In genomic region chr15:45795487-45796069, GRCh38 we compare ENCODE assay signal across 8 cellular contexts.
DNase-seq lines count a peak whose midpoint lies in the region; ATAC-seq, FAIRE-seq and TF ChIP-seq lines count a peak whose summit lies in the region.

No MANE protein-coding gene starts in this region.

- no peaks in the 10 kb centered on the region for H4K20me1 ChIP-seq in HepG2 (ENCODE audit: insufficient read depth, low read length)

- H3K36me3 ChIP-seq in brain microvascular endothelial cell (replicated peaks): no peaks in the 10 kb centered on the region
- no peaks in the 10 kb centered on the region for H3K36me3 ChIP-seq in HepG2 (replicated peaks in 1 of 2; ENCODE audit: control insufficient read depth in 1 of 2, insufficient read depth in 2 of 2, low read length in 2 of 2)

- peak; percentile 42 for TF ChIP-seq CTCF in brain microvascular endothelial cell (IDR thresholded peaks at IDR 0.05; ENCODE audit: low read depth, low read length, missing control alignments)
- peak; percentile 80 for TF ChIP-seq CTCF in HepG2 (CRISPR knock-in tag; IDR thresholded peaks at IDR 0.05)

- no peak overlapping the region for H3K4me3 ChIP-seq in brain microvascular endothelial cell (ENCODE audit: low read depth, low read length)
- peak overlapping the region in 2 of 3 experiments; percentile 16 to 32; a peak in 1 of 6 replicates for H3K4me3 ChIP-seq in HepG2 (replicated peaks in 1 of 3; ENCODE audit: insufficient read depth in 1 of 3, low read depth in 2 of 3, low read length in 3 of 3)

- H3K27ac ChIP-seq in brain microvascular endothelial cell: no peak overlapping the region
- H3K27ac ChIP-seq in HepG2 (ENCODE audit: extremely low read length, insufficient read depth, low read length): no peak overlapping the region

- no peak for TF ChIP-seq EP300 in HepG2 (IDR thresholded peaks at IDR 0.05; ENCODE audit: low read depth in 2 of 2, low read length in 2 of 2)
- TF ChIP-seq EP300 in HepG2 (CRISPR knock-in tag; IDR thresholded peaks at IDR 0.05; ENCODE audit: borderline replicate concordance): no peak

- H3K4me1 ChIP-seq in HepG2 (ENCODE audit: insufficient read depth, low read length): peaks cover 35% of the 10 kb centered on the region

- no peaks in the 10 kb centered on the region for H3K79me2 ChIP-seq in HepG2 (ENCODE audit: insufficient read depth, low read length)

- intact Hi-C loops in HepG2 (cut with micrococcal nuclease; ENCODE audit: unreplicated experiment): loop anchor here (1.0 to 5.0 kb wide), 2 partner anchors 81 to 158 kb away; partner anchors contain the start of gene SQOR

- BruUV-seq in HepG2 (replicated peaks; lab: Mats Ljungman, UMichigan): no TSS peak

- H3K9ac ChIP-seq in HepG2 (ENCODE audit: insufficient read depth, low read depth, low read length): no peak overlapping the region

- CTCF ChIA-PET in HepG2 (lab: Yijun Ruan, JAX; ENCODE audit: low intra/inter-chr PET ratio, low total read pairs): no interaction called here

- no peak for TF ChIP-seq POLR2A in HepG2 (IDR thresholded peaks at IDR 0.05; ENCODE audit: insufficient read depth in 1 of 2, low read depth in 2 of 2, low read length in 2 of 2)

- no peak for FAIRE-seq in HepG2 (lab: Jason Lieb, UNC)

- peak overlapping the region; percentile 67 for H3K4me2 ChIP-seq in HepG2 (ENCODE audit: low read depth, low read length)

- H3K9me3 ChIP-seq in HepG2 (ENCODE audit: low read length): no peaks in the 10 kb centered on the region

- DNase-seq in Daoy (ENCODE audit: low read depth) (peak; percentile 25), NCI-H524 treated with DMSO at 0.1 percent for 48 hours (lab: John Stamatoyannopoulos, UW) (peak; percentile 93), brain microvascular endothelial cell (peak; percentile 24), HepG2 (ENCODE audit: low spot score) (peak; percentile 52), dedifferentiated amniotic fluid mesenchymal stem cell (ENCODE audit: extremely low spot score) (no peak)
- DNase-seq in activated CD4-positive, alpha-beta T cell treated with anti-CD3 and anti-CD28 coated beads, Interleukin-2, amount 50 U/mL, for 48 hours: no peak

- in situ Hi-C loops in brain microvascular endothelial cell (cut with HindIII; ENCODE audit: low pct_ligation_motif_present, low sequenced_read_pairs): no loop called here
- in situ Hi-C loops in HepG2 (cut with HindIII; ENCODE audit: extremely low pct_ligation_motif_present, low pct_unique_long_range_greater_than_20kb): no loop called here

- ATAC-seq in HG03175 (IDR thresholded peaks at IDR 0.05; ENCODE audit: unreplicated experiment) (peak; percentile 25), HepG2 (peak; percentile 83), GM21447 (IDR thresholded peaks at IDR 0.05; ENCODE audit: unreplicated experiment) (no peak)

- POLR2A ChIA-PET in HepG2 (lab: Yijun Ruan, JAX): no interaction called here

- TF ChIP-seq RAD21 in HepG2 (CRISPR knock-in tag; IDR thresholded peaks at IDR 0.05): no peak; the same call in 1 of the 2 replicates

- no peak overlapping the region for H2AFZ ChIP-seq in HepG2 (ENCODE audit: low read length)

- H3K27me3 ChIP-seq in brain microvascular endothelial cell (replicated peaks) (no peaks in the 10 kb centered on the region), HepG2 (ENCODE audit: control insufficient read depth in 1 of 2, insufficient read depth in 2 of 2, low read length in 2 of 2) (no peaks in the 10 kb centered on the region)

- 0% methylated on average over 3 of the region's 3 CpGs for WGBS in HepG2 (ENCODE audit: low lambda C conversion rate)

TF ChIP-seq in HepG2, 621 proteins besides CTCF, POLR2A, EP300 and RAD21 (continues in another document):
- no peak for TF ChIP-seq ZSCAN9 (CRISPR knock-in tag; IDR thresholded peaks at IDR 0.05; ENCODE audit: borderline replicate concordance)
- no peak for TF ChIP-seq MIER3 (CRISPR knock-in tag; IDR thresholded peaks at IDR 0.05; ENCODE audit: borderline replicate concordance)
- no peak for TF ChIP-seq CREM (IDR thresholded peaks at IDR 0.05)
- TF ChIP-seq CREM (CRISPR knock-in tag; IDR thresholded peaks at IDR 0.05): no peak
- no peak for TF ChIP-seq NR3C1 (CRISPR knock-in tag; IDR thresholded peaks at IDR 0.05)
- TF ChIP-seq SNRNP70 (IDR thresholded peaks at IDR 0.05; ENCODE audit: low read depth, low read length): no peak
- no peak for TF ChIP-seq MTF1 (CRISPR knock-in tag; IDR thresholded peaks at IDR 0.05)
- TF ChIP-seq ZFYVE20 (CRISPR knock-in tag; IDR thresholded peaks at IDR 0.05; ENCODE audit: borderline replicate concordance, low read depth): no peak
- TF ChIP-seq SSRP1 (CRISPR knock-in tag; IDR thresholded peaks at IDR 0.05): no peak
- no peak for TF ChIP-seq SRSF4 (IDR thresholded peaks at IDR 0.05; ENCODE audit: low read depth, low read length, poor library complexity, severe bottlenecking)
- no peak for TF ChIP-seq BCL6 (CRISPR knock-in tag; IDR thresholded peaks at IDR 0.05)
- TF ChIP-seq ESRRA (CRISPR knock-in tag; IDR thresholded peaks at IDR 0.05; ENCODE audit: low read depth): no peak
- TF ChIP-seq ZBTB20 (CRISPR knock-in tag; IDR thresholded peaks at IDR 0.05; ENCODE audit: borderline replicate concordance, low read depth): no peak
- no peak for TF ChIP-seq ZNF33A (CRISPR knock-in tag; IDR thresholded peaks at IDR 0.05; ENCODE audit: borderline replicate concordance)
- no peak for TF ChIP-seq ZNF253 (CRISPR knock-in tag; IDR thresholded peaks at IDR 0.05; ENCODE audit: borderline replicate concordance)
- no peak for TF ChIP-seq GZF1 (CRISPR knock-in tag; IDR thresholded peaks at IDR 0.05)
- TF ChIP-seq HOXA7 (CRISPR knock-in tag; IDR thresholded peaks at IDR 0.05): no peak
- no peak for TF ChIP-seq ZNF83 (CRISPR knock-in tag; IDR thresholded peaks at IDR 0.05; ENCODE audit: borderline replicate concordance)
- no peak for TF ChIP-seq NONO (IDR thresholded peaks at IDR 0.05)
- TF ChIP-seq NONO (CRISPR knock-in tag; conservative IDR thresholded peaks at IDR 0.05): no peak
- TF ChIP-seq ZNF558 (CRISPR knock-in tag; IDR thresholded peaks at IDR 0.05; ENCODE audit: borderline replicate concordance): no peak
- peak; percentile 66 for TF ChIP-seq STAG1 (CRISPR knock-in tag; IDR thresholded peaks at IDR 0.05)
- TF ChIP-seq TARDBP (CRISPR knock-in tag; IDR thresholded peaks at IDR 0.05): no peak
- TF ChIP-seq, protein P1, sequence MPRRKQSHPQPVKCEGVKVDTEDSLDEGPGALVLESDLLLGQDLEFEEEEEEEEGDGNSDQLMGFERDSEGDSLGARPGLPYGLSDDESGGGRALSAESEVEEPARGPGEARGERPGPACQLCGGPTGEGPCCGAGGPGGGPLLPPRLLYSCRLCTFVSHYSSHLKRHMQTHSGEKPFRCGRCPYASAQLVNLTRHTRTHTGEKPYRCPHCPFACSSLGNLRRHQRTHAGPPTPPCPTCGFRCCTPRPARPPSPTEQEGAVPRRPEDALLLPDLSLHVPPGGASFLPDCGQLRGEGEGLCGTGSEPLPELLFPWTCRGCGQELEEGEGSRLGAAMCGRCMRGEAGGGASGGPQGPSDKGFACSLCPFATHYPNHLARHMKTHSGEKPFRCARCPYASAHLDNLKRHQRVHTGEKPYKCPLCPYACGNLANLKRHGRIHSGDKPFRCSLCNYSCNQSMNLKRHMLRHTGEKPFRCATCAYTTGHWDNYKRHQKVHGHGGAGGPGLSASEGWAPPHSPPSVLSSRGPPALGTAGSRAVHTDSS (CRISPR knock-in tag; conservative IDR thresholded peaks at IDR 0.05): no peak
- TF ChIP-seq NR1H2 (CRISPR knock-in tag; IDR thresholded peaks at IDR 0.05; ENCODE audit: borderline replicate concordance, low read depth): no peak
- TF ChIP-seq ZNF605 (CRISPR knock-in tag; IDR thresholded peaks at IDR 0.05): no peak
- TF ChIP-seq ZNF260 (CRISPR knock-in tag; IDR thresholded peaks at IDR 0.05; ENCODE audit: borderline replicate concordance, low read depth): no peak
- TF ChIP-seq ZNF557 (CRISPR knock-in tag; IDR thresholded peaks at IDR 0.05): no peak
- TF ChIP-seq, protein P2, sequence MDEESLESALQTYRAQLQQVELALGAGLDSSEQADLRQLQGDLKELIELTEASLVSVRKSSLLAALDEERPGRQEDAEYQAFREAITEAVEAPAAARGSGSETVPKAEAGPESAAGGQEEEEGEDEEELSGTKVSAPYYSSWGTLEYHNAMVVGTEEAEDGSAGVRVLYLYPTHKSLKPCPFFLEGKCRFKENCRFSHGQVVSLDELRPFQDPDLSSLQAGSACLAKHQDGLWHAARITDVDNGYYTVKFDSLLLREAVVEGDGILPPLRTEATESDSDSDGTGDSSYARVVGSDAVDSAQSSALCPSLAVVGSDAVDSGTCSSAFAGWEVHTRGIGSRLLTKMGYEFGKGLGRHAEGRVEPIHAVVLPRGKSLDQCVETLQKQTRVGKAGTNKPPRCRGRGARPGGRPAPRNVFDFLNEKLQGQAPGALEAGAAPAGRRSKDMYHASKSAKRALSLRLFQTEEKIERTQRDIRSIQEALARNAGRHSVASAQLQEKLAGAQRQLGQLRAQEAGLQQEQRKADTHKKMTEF (CRISPR knock-in tag; IDR thresholded peaks at IDR 0.05): no peak
- TF ChIP-seq IRF9 (CRISPR knock-in tag; IDR thresholded peaks at IDR 0.05; ENCODE audit: borderline replicate concordance): no peak
- TF ChIP-seq ZNF7 (CRISPR knock-in tag; IDR thresholded peaks at IDR 0.05): no peak

Comparison
In these comparisons a context has a peak if more than half of its experiments do, and no peak if none do; other contexts are left out.
1. DNase-seq: peak in Daoy (single experiment), NCI-H524 treated with DMSO at 0.1 percent for 48 hours (single experiment), brain microvascular endothelial cell (single experiment) and HepG2 (single experiment); none in dedifferentiated amniotic fluid mesenchymal stem cell (single experiment) and activated CD4-positive, alpha-beta T cell treated with anti-CD3 and anti-CD28 coated beads, Interleukin-2, amount 50 U/mL, for 48 hours (0 of 2).